In the genomic region with DNA sequence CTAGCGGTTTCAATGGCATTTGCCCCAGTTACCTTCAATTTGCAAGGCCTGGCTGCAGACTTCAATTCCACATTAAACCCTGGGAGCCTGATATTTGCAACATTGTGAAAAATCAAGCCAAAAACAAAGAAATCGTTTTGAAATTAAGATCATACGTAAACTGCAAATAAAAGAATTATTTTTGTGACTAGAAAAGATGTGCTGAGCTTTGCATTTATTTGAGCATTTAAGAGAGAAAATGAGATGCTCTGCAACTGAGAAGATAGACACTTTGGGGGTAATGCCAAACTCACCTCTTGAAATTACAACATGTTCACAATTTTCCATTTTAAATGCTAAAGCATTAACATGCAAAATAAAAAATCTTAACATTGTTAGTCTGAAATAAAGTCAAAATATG, we compare ENCODE assay signal across 1 cellular context.
TF ChIP-seq lines count a peak whose summit lies in the region.

No MANE protein-coding gene starts in this region.

TF ChIP-seq in K562, 482 proteins besides CTCF, POLR2A, EP300 and RAD21 (continued from another document):
- TF ChIP-seq C11orf30 (IDR thresholded peaks at IDR 0.05; ENCODE audit: low read depth): peak; percentile 41; the same call in 1 of the 2 replicates
